ENCODE assay signal across 8 cellular contexts in genomic region chr17:76072149-76072858, GRCh38. TPM values are rescaled to one million over a fixed set of nuclear protein-coding genes. Genes with fewer than 3 reads are reported as not detected.
DNase-seq lines count a peak whose midpoint lies in the region; ATAC-seq and TF ChIP-seq lines count a peak whose summit lies in the region.

SRP68 (minus strand) TSS chr17:76072517; CDS start chr17:76072491, 26 bp downstream.

- H3K79me2 ChIP-seq in GM23248 (ENCODE audit: insufficient read depth), result peaks cover 56% of the 10 kb centered on the region

- peak within 1 kb of the TSS; percentile 96 for H3K9ac ChIP-seq in GM23248

- H3K4me1 ChIP-seq in GM23248 (ENCODE audit: insufficient read depth), result peaks cover 11% of the 10 kb centered on the region

- peaks cover 11% of the 10 kb centered on the region; the same call in 1 of the 2 replicates for H3K36me3 ChIP-seq in GM23248 (ENCODE audit: low read depth)

- peak within 1 kb of the TSS; percentile 98 for H3K4me2 ChIP-seq in GM23248 (ENCODE audit: unreplicated experiment)

- H3K27me3 Mint-ChIP-seq in nephron (ENCODE audit: low read depth), result peaks cover 41% of the 10 kb centered on the region

- no peaks in the 10 kb centered on the region for H3K9me3 ChIP-seq in GM23248 (ENCODE audit: low read depth)

- peaks cover 39% of the 10 kb centered on the region for H3K27me3 ChIP-seq in GM23248 (replicated peaks; ENCODE audit: insufficient read depth)

- peak; percentile 77 for DNase-seq in DMS79 treated with DMSO at 0.1 percent for 48 hours (lab: John Stamatoyannopoulos, UW)
- peak; percentile 96 for DNase-seq in GM23248
- peak; percentile 94 for DNase-seq in LoVo (ENCODE audit: low spot score)
- peak; percentile 85 to 96 for DNase-seq in SHP77 (lab: John Stamatoyannopoulos, UW)
- peak; percentile 78 for DNase-seq in activated effector memory CD4-positive, alpha-beta T cell treated with Interleukin-2 at 50 U/mL for 16 hours
- DNase-seq in fibroblast of pulmonary artery (ENCODE audit: low read depth), result peak; percentile 92
- peak; percentile 87 for DNase-seq in stimulated activated naive CD8-positive, alpha-beta T cell treated with anti-CD3 and anti-CD28 coated beads, Interleukin-15, Interleukin-2, amounts not matched to agents 100 U/mL and 50 U/mL, for 24 hours

- peaks cover 11% of the 10 kb centered on the region for H3K36me3 Mint-ChIP-seq in nephron (ENCODE audit: low read depth)

- peak within 1 kb of the TSS; percentile 95 for H3K4me3 ChIP-seq in GM23248
- H3K4me3 ChIP-seq in fibroblast of pulmonary artery (replicated peaks; ENCODE audit: low read depth, low read length), result peak within 1 kb of the TSS; percentile 80

- H3K27ac Mint-ChIP-seq in nephron, result peak within 1 kb of the TSS; percentile 58 to 87 (median 75)

- peak within 1 kb of the TSS; percentile 57 for H3K27ac ChIP-seq in GM23248

- no peaks in the 10 kb centered on the region for H3K9me2 ChIP-seq in GM23248 (ENCODE audit: insufficient read depth)

- no peaks in the 10 kb centered on the region for H3K9me3 Mint-ChIP-seq in nephron

- peak; percentile 88 for ATAC-seq in stimulated activated naive CD8-positive, alpha-beta T cell treated with anti-CD3 and anti-CD28 coated beads, Interleukin-15, Interleukin-2, amounts not matched to agents 100 U/mL and 50 U/mL, for 24 hours

- no peaks in the 10 kb centered on the region; the same call in 1 of the 2 replicates for H4K20me1 ChIP-seq in GM23248 (ENCODE audit: insufficient read depth)

- peak within 1 kb of the TSS; percentile 83 for H2AFZ ChIP-seq in GM23248

- in situ Hi-C loops in GM23248 (cut with MboI), result no loop called here

- WGBS in GM23248 (ENCODE audit: low coverage in 1 of 2, low lambda C conversion rate in 2 of 2, missing lambda C conversion rate in 2 of 2), 2 experiments, result 1 to 3% methylated on average over 46 to 57 of the region's 57 CpGs

- peaks cover 28% of the 10 kb centered on the region for H3K4me1 Mint-ChIP-seq in nephron

- no peaks in the 10 kb centered on the region for H3F3A ChIP-seq in GM23248 (ENCODE audit: insufficient read depth)

- TF ChIP-seq CTCF in fibroblast of pulmonary artery (IDR thresholded peaks at IDR 0.05; ENCODE audit: low read length, missing control alignments) (no peak), nephron (IDR thresholded peaks at IDR 0.05; ENCODE audit: unreplicated experiment in 3 of 3) (no peak)

- H3K4me3 Mint-ChIP-seq in nephron, result peak within 1 kb of the TSS; percentile 94 to 99 (median 95)

RNA-seq across cellular contexts. Expression of gene SRP68, which starts in this region (rescaled TPM):
- total RNA-seq in GM23248 (2014; rRNA removed; shearing (Covaris generic)), result 28.8 and 38.2 TPM in 2 replicates
- 69.8 and 76.5 TPM in 2 replicates for polyA plus RNA-seq in GM23248 (2016; fragmentation: Nextera tagmentation; extraction: Ambion mirVana)

Comparison
In these comparisons a context has a peak if more than half of its experiments do, and no peak if none do; other contexts are left out.
1. Peak in every context shown above with its lines: DNase-seq, ATAC-seq, H3K4me3 ChIP-seq and H3K27ac ChIP-seq.